2 cellular contexts compared by ENCODE assay signal in the genomic region with DNA sequence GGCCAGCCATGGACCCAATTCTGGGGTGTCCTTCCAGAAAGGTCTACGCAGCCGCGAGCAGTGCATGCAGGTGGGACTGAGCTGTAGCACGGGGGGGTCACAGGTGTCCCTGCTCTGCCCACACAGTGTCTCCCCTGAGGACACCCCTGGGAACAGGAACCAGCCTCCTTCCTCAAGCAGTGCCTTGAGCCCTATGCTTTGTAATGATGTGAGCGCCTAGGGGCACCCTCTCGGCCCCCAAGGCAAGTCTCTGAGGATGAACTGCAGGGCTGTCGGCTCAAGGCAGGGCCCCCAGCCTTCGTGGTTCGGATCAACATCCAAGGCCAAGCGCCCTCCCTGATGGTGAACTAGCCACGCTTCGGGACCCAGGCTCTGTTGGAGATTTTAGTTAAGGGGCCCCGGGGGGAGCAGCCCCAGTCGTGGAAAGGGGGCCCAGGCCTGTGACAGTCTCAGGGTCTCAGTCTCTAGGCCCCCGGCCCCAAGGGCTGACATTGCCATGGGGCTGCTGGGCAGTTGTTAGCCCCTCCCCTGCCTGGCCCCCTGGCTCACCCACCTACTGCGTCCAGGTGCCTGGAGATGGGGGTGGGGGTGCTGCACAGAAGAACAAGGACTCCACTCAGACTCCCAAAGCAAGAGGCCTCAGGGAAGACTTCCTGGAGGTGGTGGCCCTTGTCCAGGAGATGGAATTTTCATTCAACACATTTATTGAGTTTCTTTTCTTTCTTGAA.
TF ChIP-seq lines count a peak whose summit lies in the region.

No MANE protein-coding gene starts in this region.

TF ChIP-seq in SK-N-SH treated with all-trans-retinoic acid at 6 μM for 48 hours, 23 proteins besides CTCF, POLR2A, EP300 and RAD21:
- TF ChIP-seq ZFP30 (CRISPR knock-in tag; IDR thresholded peaks at IDR 0.05) (no peak), OSR1 (CRISPR knock-in tag; IDR thresholded peaks at IDR 0.05) (no peak), RARB (CRISPR knock-in tag; IDR thresholded peaks at IDR 0.05) (no peak), GLIS3 (CRISPR knock-in tag; IDR thresholded peaks at IDR 0.05) (no peak), ZNF8 (CRISPR knock-in tag; IDR thresholded peaks at IDR 0.05) (no peak), TCF4 (CRISPR knock-in tag; IDR thresholded peaks at IDR 0.05; ENCODE audit: borderline replicate concordance) (no peak), PATZ1 (CRISPR knock-in tag; IDR thresholded peaks at IDR 0.05; ENCODE audit: borderline replicate concordance) (no peak), ZC3H10 (CRISPR knock-in tag; IDR thresholded peaks at IDR 0.05) (no peak), PPARA (CRISPR knock-in tag; IDR thresholded peaks at IDR 0.05; ENCODE audit: borderline replicate concordance) (no peak), ZFP3 (CRISPR knock-in tag; IDR thresholded peaks at IDR 0.05) (no peak), CSDC2 (CRISPR knock-in tag; IDR thresholded peaks at IDR 0.05) (no peak), ESRRG (CRISPR knock-in tag; IDR thresholded peaks at IDR 0.05) (no peak), SNAI2 (CRISPR knock-in tag; IDR thresholded peaks at IDR 0.05) (no peak), CSRNP3 (CRISPR knock-in tag; IDR thresholded peaks at IDR 0.05) (no peak), ZNF565 (CRISPR knock-in tag; conservative IDR thresholded peaks at IDR 0.05; ENCODE audit: low read depth) (no peak), POU6F1 (CRISPR knock-in tag; IDR thresholded peaks at IDR 0.05; ENCODE audit: borderline replicate concordance, low read depth) (no peak)
- TF ChIP-seq, protein P1, sequence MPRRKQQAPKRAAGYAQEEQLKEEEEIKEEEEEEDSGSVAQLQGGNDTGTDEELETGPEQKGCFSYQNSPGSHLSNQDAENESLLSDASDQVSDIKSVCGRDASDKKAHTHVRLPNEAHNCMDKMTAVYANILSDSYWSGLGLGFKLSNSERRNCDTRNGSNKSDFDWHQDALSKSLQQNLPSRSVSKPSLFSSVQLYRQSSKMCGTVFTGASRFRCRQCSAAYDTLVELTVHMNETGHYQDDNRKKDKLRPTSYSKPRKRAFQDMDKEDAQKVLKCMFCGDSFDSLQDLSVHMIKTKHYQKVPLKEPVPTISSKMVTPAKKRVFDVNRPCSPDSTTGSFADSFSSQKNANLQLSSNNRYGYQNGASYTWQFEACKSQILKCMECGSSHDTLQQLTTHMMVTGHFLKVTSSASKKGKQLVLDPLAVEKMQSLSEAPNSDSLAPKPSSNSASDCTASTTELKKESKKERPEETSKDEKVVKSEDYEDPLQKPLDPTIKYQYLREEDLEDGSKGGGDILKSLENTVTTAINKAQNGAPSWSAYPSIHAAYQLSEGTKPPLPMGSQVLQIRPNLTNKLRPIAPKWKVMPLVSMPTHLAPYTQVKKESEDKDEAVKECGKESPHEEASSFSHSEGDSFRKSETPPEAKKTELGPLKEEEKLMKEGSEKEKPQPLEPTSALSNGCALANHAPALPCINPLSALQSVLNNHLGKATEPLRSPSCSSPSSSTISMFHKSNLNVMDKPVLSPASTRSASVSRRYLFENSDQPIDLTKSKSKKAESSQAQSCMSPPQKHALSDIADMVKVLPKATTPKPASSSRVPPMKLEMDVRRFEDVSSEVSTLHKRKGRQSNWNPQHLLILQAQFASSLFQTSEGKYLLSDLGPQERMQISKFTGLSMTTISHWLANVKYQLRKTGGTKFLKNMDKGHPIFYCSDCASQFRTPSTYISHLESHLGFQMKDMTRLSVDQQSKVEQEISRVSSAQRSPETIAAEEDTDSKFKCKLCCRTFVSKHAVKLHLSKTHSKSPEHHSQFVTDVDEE (CRISPR knock-in tag; IDR thresholded peaks at IDR 0.05): no peak

TF ChIP-seq in SK-N-SH, 30 proteins besides CTCF, POLR2A, EP300 and RAD21:
- TF ChIP-seq FOSL2 (IDR thresholded peaks at IDR 0.05; ENCODE audit: borderline replicate concordance, low read depth) (no peak), FOXM1 (IDR thresholded peaks at IDR 0.05; ENCODE audit: low read depth) (no peak), GABPA (IDR thresholded peaks at IDR 0.05; ENCODE audit: low read depth) (no peak), RFX5 (IDR thresholded peaks at IDR 0.05; ENCODE audit: low read length) (no peak)
